Comparison of ENCODE assay signal across 8 cellular contexts in the genomic region with DNA sequence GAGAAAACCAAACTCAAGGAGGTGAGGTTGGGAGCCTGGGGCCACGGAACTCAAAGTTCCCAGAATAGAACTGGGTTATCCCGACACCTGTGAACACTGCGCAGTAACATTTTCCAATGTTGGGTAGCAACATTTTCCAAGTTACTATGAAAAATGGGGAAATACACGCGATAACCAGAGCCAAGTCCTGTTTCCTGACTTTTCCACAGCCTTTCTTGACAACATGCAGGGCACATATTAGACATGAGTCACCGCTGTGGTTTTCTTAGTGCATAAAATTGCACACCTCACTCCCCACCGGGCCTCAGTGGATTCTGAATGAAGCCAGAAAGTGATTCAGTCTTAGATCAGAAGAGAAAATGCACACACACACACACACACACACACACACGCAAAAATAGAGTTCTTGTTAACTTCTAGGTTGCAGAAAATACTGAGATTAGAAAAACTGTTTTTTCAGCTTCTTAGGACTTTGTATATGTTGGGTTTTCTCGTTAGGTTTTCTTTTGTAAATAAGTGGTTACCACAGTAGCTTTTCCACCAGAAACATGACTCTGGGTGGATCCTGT.
DNase-seq lines count a peak whose midpoint lies in the region; ATAC-seq and TF ChIP-seq lines count a peak whose summit lies in the region.

No MANE protein-coding gene starts in this region.

- no peak for TF ChIP-seq POLR2A in breast epithelium (IDR thresholded peaks at IDR 0.05)

- H3K27ac Mint-ChIP-seq in MCF 10A (ENCODE audit: low read depth, unreplicated experiment): peak overlapping the region; percentile 84
- H3K27ac Mint-ChIP-seq in activated T-helper 1 cell treated with anti-CD3 and anti-CD28 coated beads, Interleukin-12 subunit alpha, Interleukin-12 subunit beta, Interleukin-2, Interleukin-4 antibody, amounts not matched to agents 30 ng/mL and 10 ng/mL and 1 ng/mL, durations not matched to agents 14 hours and 24 hours and 36 hours: peak overlapping the region; percentile 58

- peak overlapping the region; percentile 6 for H3K4me3 Mint-ChIP-seq in MCF 10A (ENCODE audit: unreplicated experiment)
- H3K4me3 Mint-ChIP-seq in activated T-helper 1 cell treated with anti-CD3 and anti-CD28 coated beads, Interleukin-12 subunit alpha, Interleukin-12 subunit beta, Interleukin-2, Interleukin-4 antibody, amounts not matched to agents 30 ng/mL and 10 ng/mL and 1 ng/mL, durations not matched to agents 14 hours and 24 hours and 36 hours: peak overlapping the region; percentile 5

- BruUV-seq in MCF 10A (replicated peaks; lab: Mats Ljungman, UMichigan): no TSS peak

- POLR2A ChIA-PET in MCF 10A (lab: Yijun Ruan, JAX): interaction anchor here (0.8 to 1.1 kb wide), 3 partner anchors 15 to 285 kb away, joined by 3 read pairs; no protein-coding TSS in a partner anchor

- H3K9me3 ChIP-seq in breast epithelium: no peaks in the 10 kb centered on the region

- ATAC-seq in left ventricle myocardium superior (peak; percentile 78), HG03196 (IDR thresholded peaks at IDR 0.05; ENCODE audit: unreplicated experiment) (no peak), HG03442 (IDR thresholded peaks at IDR 0.05; ENCODE audit: unreplicated experiment) (no peak)

- no peak overlapping the region for H3K4me3 ChIP-seq in breast epithelium

- H3K4me1 ChIP-seq in breast epithelium: no peaks in the 10 kb centered on the region

- H3K27ac ChIP-seq in breast epithelium: no peak overlapping the region

- DNase-seq in MCF 10A (ENCODE audit: unreplicated experiment): peak; percentile 91
- DNase-seq in breast epithelium (ENCODE audit: low spot score in 2 of 2): no peak
- peak; percentile 25 for DNase-seq in activated T-helper 1 cell treated with anti-CD3 and anti-CD28 coated beads, Interleukin-12 subunit alpha, Interleukin-12 subunit beta, Interleukin-2, Interleukin-4 antibody, amounts not matched to agents 30 ng/mL and 10 ng/mL and 1 ng/mL, durations not matched to agents 14 hours and 24 hours and 36 hours (ENCODE audit: low spot score)
- no peak for DNase-seq in left ventricle myocardium superior
- DNase-seq in stimulated activated CD8-positive, alpha-beta memory T cell treated with anti-CD3 and anti-CD28 coated beads, Interleukin-2, amount 100 ng/mL, for 48 hours (ENCODE audit: low read depth in 2 of 2): peak; percentile 55
- DNase-seq in NCI-H146 (lab: John Stamatoyannopoulos, UW): no peak

- CTCF ChIA-PET in MCF 10A (lab: Yijun Ruan, JAX): interaction anchor here (0.6 to 1.0 kb wide), 4 partner anchors 155 to 469 kb away, joined by 3 read pairs; no protein-coding TSS in a partner anchor

- no peak for TF ChIP-seq CTCF in MCF 10A (IDR thresholded peaks at IDR 0.05; ENCODE audit: unreplicated experiment)
- no peak for TF ChIP-seq CTCF in breast epithelium (IDR thresholded peaks at IDR 0.05)

- H3K36me3 Mint-ChIP-seq in MCF 10A (ENCODE audit: insufficient read depth, unreplicated experiment): no peaks in the 10 kb centered on the region
- H3K36me3 Mint-ChIP-seq in activated T-helper 1 cell treated with anti-CD3 and anti-CD28 coated beads, Interleukin-12 subunit alpha, Interleukin-12 subunit beta, Interleukin-2, Interleukin-4 antibody, amounts not matched to agents 30 ng/mL and 10 ng/mL and 1 ng/mL, durations not matched to agents 14 hours and 24 hours and 36 hours (ENCODE audit: low read depth): peaks cover 1% of the 10 kb centered on the region

- H3K27me3 Mint-ChIP-seq in MCF 10A (ENCODE audit: insufficient read depth, unreplicated experiment): no peaks in the 10 kb centered on the region
- peaks cover under 1% of the 10 kb centered on the region for H3K27me3 Mint-ChIP-seq in activated T-helper 1 cell treated with anti-CD3 and anti-CD28 coated beads, Interleukin-12 subunit alpha, Interleukin-12 subunit beta, Interleukin-2, Interleukin-4 antibody, amounts not matched to agents 30 ng/mL and 10 ng/mL and 1 ng/mL, durations not matched to agents 14 hours and 24 hours and 36 hours (ENCODE audit: insufficient read depth)

- no peaks in the 10 kb centered on the region for H3K27me3 ChIP-seq in breast epithelium

- H3K4me1 Mint-ChIP-seq in MCF 10A (ENCODE audit: insufficient read depth, unreplicated experiment): peaks cover 17% of the 10 kb centered on the region
- H3K4me1 Mint-ChIP-seq in activated T-helper 1 cell treated with anti-CD3 and anti-CD28 coated beads, Interleukin-12 subunit alpha, Interleukin-12 subunit beta, Interleukin-2, Interleukin-4 antibody, amounts not matched to agents 30 ng/mL and 10 ng/mL and 1 ng/mL, durations not matched to agents 14 hours and 24 hours and 36 hours (ENCODE audit: low read depth): peaks cover 18% of the 10 kb centered on the region

- no peaks in the 10 kb centered on the region for H3K9me3 Mint-ChIP-seq in MCF 10A (ENCODE audit: unreplicated experiment)
- H3K9me3 Mint-ChIP-seq in activated T-helper 1 cell treated with anti-CD3 and anti-CD28 coated beads, Interleukin-12 subunit alpha, Interleukin-12 subunit beta, Interleukin-2, Interleukin-4 antibody, amounts not matched to agents 30 ng/mL and 10 ng/mL and 1 ng/mL, durations not matched to agents 14 hours and 24 hours and 36 hours: peaks cover 2% of the 10 kb centered on the region

- intact Hi-C loops in MCF 10A (cut with micrococcal nuclease) (no loop called here), breast epithelium (cut with DNase I; ENCODE audit: low total_unique reads) (no loop called here), left ventricle myocardium superior (cut with micrococcal nuclease) (no loop called here)
- intact Hi-C loops in activated T-helper 1 cell treated with anti-CD3 and anti-CD28 coated beads, Interleukin-12 subunit alpha, Interleukin-12 subunit beta, Interleukin-2, Interleukin-4 antibody, amounts not matched to agents 30 ng/mL and 10 ng/mL and 1 ng/mL, durations not matched to agents 14 hours and 24 hours and 36 hours (cut with micrococcal nuclease): loop anchor here (1.0 to 2.0 kb wide), 4 partner anchors 30 to 71 kb away; a partner anchor contains a TSS

- no peaks in the 10 kb centered on the region for H3K36me3 ChIP-seq in breast epithelium

Comparison
In these comparisons a context has a peak if more than half of its experiments do, and no peak if none do; other contexts are left out.
1. DNase-seq: peak in MCF 10A (single experiment), activated T-helper 1 cell treated with anti-CD3 and anti-CD28 coated beads, Interleukin-12 subunit alpha, Interleukin-12 subunit beta, Interleukin-2, Interleukin-4 antibody, amounts not matched to agents 30 ng/mL and 10 ng/mL and 1 ng/mL, durations not matched to agents 14 hours and 24 hours and 36 hours (single experiment) and stimulated activated CD8-positive, alpha-beta memory T cell treated with anti-CD3 and anti-CD28 coated beads, Interleukin-2, amount 100 ng/mL, for 48 hours (2 of 2); none in breast epithelium (0 of 2), left ventricle myocardium superior (single experiment) and NCI-H146 (single experiment).